11 cellular contexts compared by ENCODE assay signal in the genomic region with DNA sequence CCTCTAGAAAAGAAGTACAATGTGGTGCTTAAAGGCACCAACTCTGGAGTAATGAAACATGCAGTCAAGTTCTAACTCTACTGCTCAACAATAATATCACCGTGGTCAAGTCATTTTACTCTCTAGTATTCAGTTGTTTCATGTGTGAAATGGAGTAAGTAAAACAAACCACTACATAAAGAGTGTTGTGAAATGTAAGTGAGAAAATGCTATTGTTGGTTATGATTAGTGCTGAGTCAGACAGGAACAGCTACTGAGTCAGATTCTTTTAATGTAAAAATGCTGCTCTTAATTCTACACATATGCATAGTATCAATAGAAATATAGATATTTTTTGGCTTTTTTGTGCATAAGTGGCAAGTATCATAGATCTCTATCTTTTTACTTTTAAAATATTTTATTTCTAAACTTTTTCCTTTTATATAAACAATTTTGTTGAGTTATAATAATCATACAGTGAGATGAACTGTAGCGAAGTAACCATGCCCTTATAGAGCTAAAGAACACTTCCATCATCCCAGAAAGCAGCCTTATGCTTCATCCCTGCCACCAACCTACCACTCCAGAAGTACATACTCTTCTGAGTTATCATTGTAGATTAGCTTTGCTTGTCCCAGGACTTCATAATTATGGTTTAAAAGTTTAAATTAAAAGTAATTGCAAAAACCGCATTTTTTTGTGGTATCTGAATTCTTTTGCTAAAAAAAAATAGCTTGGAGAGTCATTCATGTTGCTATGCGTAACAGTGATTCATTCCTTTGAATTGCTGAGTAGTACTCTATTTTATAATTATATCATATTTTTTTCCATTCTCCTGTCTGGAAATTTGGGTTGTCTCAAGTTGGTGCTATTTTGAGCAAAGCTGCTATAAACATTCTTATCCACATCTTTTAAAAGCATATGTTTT.
A peak's percentile ranks its signal among the peaks of the same experiment; 100 is the strongest.
DNase-seq lines count a peak whose midpoint lies in the region; ATAC-seq, FAIRE-seq and TF ChIP-seq lines count a peak whose summit lies in the region.
"Had no signal": no experiment of that assay in that cellular context is flagged by ENCODE, and none has a peak within 500 bp of the region (broad histone marks: within the 10 kb centered on the region; RNA-seq: fewer than 3 reads in every experiment).

No MANE protein-coding gene starts in this region.

- H3K4me3 ChIP-seq in AG10803 (ENCODE audit: low read length) = no peak overlapping the region

- peak overlapping the region; percentile 40 for H3K27ac ChIP-seq in epithelial cell of prostate

- ATAC-seq in GM19397 (IDR thresholded peaks at IDR 0.05; ENCODE audit: unreplicated experiment) (no peak), GM21515 (IDR thresholded peaks at IDR 0.05; ENCODE audit: unreplicated experiment) (no peak)

- DNase-seq in AG10803 (ENCODE audit: low read depth) = peak; percentile 81
- no peak for DNase-seq in GM19239 (ENCODE audit: insufficient read length, low spot score)
- DNase-seq in MV-4-11 (lab: John Stamatoyannopoulos, UW) = peak; percentile 67
- DNase-seq in epithelial cell of prostate (ENCODE audit: low read depth, low spot score) = peak; percentile 46
- DNase-seq in GM20000 (ENCODE audit: low spot score) = no peak
- no peak for DNase-seq in mucosa of gallbladder (ENCODE audit: low spot score)
- DNase-seq: activated B cell treated with CpG ODN at 0.5 μM for 24 hours, hypothalamus, NCI-H69 had no signal

- no peak for TF ChIP-seq CTCF in AG10803 (conservative IDR thresholded peaks at IDR 0.05; ENCODE audit: low read length)
- no peak for TF ChIP-seq CTCF in GM20000 (IDR thresholded peaks at IDR 0.05; ENCODE audit: extremely low read depth, missing control alignments)

- peak; percentile 18 for FAIRE-seq in GM19239 (lab: Jason Lieb, UNC)

Comparison
In these comparisons a context has a peak if more than half of its experiments do, and no peak if none do; other contexts are left out.
1. DNase-seq: peak in AG10803 (single experiment), MV-4-11 (single experiment) and epithelial cell of prostate (single experiment); none in GM19239 (single experiment), GM20000 (single experiment) and mucosa of gallbladder (single experiment).